ENCODE assay signal across 25 cellular contexts in genomic region chr14:100873083-100873482, GRCh38. TPM values are rescaled to one million over a fixed set of nuclear protein-coding genes. Genes with fewer than 3 reads are reported as not detected.
A peak's percentile ranks its signal among the peaks of the same experiment; 100 is the strongest.
DNase-seq lines count a peak whose midpoint lies in the region; ATAC-seq and TF ChIP-seq lines count a peak whose summit lies in the region.
"Had no signal": no experiment of that assay in that cellular context is flagged by ENCODE, and none has a peak within 500 bp of the region (broad histone marks: within the 10 kb centered on the region; RNA-seq: fewer than 3 reads in every experiment).

No MANE protein-coding gene starts in this region.

- TF ChIP-seq POLR2A in sigmoid colon (IDR thresholded peaks at IDR 0.05) = no peak

- H3K9me3 ChIP-seq in RWPE2 (ENCODE audit: severe bottlenecking) = no peaks in the 10 kb centered on the region
- H3K9me3 ChIP-seq in sigmoid colon = no peaks in the 10 kb centered on the region
- H3K9me3 ChIP-seq: transverse colon had no signal

- DNase-seq in ELR (ENCODE audit: low read depth) (peak; percentile 24), RWPE2 (ENCODE audit: low spot score) (peak; percentile 49), left ventricle myocardium superior (peak; percentile 2), sigmoid colon (peak; percentile 40), NCI-H1092 (lab: John Stamatoyannopoulos, UW) (no peak), omental fat pad (ENCODE audit: low spot score) (no peak), foreskin keratinocyte (no peak), amygdala (lab: John Stamatoyannopoulos, UW) (no peak)
- DNase-seq: activated CD4-positive, alpha-beta T cell treated with anti-CD3 and anti-CD28 coated beads, Interleukin-2, amount 10 ng/mL, durations not matched to agents 24 days and 14 days; CD8-positive, alpha-beta T cell; cerebellar nuclear complex; Kasumi-1; mesenchymal stem cell; MV-4-11; NCI-H1694 treated with DMSO at 0.1 percent for 48 hours; NCI-H2171 treated with DMSO at 0.1 percent for 48 hours; NCI-H524 treated with DMSO at 0.1 percent for 48 hours; transverse colon had no signal

- TF ChIP-seq CTCF in RWPE2 (IDR thresholded peaks at IDR 0.05; ENCODE audit: poor library complexity, severe bottlenecking) (no peak), sigmoid colon (IDR thresholded peaks at IDR 0.05) (no peak), omental fat pad (IDR thresholded peaks at IDR 0.05) (no peak), foreskin keratinocyte (conservative IDR thresholded peaks at IDR 0.05) (no peak)

- H3K36me3 ChIP-seq in RWPE2 (ENCODE audit: low read depth) = no peaks in the 10 kb centered on the region
- no peaks in the 10 kb centered on the region for H3K36me3 ChIP-seq in sigmoid colon
- H3K36me3 ChIP-seq: transverse colon had no signal

- H3K4me1 ChIP-seq in RWPE2 (ENCODE audit: insufficient read depth, poor library complexity, severe bottlenecking) (no peaks in the 10 kb centered on the region), sigmoid colon (no peaks in the 10 kb centered on the region), foreskin keratinocyte (no peaks in the 10 kb centered on the region)
- H3K4me1 ChIP-seq: transverse colon had no signal

- WGBS in sigmoid colon, 2 donors = 56 to 68% methylated on average over 3 of the region's 3 CpGs

- no peak for TF ChIP-seq EP300 in sigmoid colon (IDR thresholded peaks at IDR 0.05)

- intact Hi-C loops in left ventricle myocardium superior (cut with micrococcal nuclease) (no loop called here), sigmoid colon (cut with DNase I) (no loop called here)

- H3K27ac ChIP-seq in RWPE2 (ENCODE audit: poor library complexity, severe bottlenecking) = no peak overlapping the region
- no peak overlapping the region for H3K27ac ChIP-seq in sigmoid colon
- H3K27ac ChIP-seq in foreskin keratinocyte = no peak overlapping the region
- H3K27ac ChIP-seq: transverse colon had no signal

- no peaks in the 10 kb centered on the region for H3K27me3 ChIP-seq in RWPE2 (ENCODE audit: insufficient read depth, poor library complexity, severe bottlenecking)
- H3K27me3 ChIP-seq in sigmoid colon = peaks cover 0 to 15% (median 4%) of the 10 kb centered on the region in 3 donors
- no peaks in the 10 kb centered on the region for H3K27me3 ChIP-seq in foreskin keratinocyte
- H3K27me3 ChIP-seq: transverse colon had no signal

- ATAC-seq in RWPE2 (ENCODE audit: low read depth) (no peak), left ventricle myocardium superior (no peak), omental fat pad (ENCODE audit: low FRiP score) (no peak), foreskin keratinocyte (no peak)
- ATAC-seq: CD8-positive, alpha-beta T cell had no signal

- H3K4me3 ChIP-seq in RWPE2 (ENCODE audit: severe bottlenecking) (no peak overlapping the region), sigmoid colon (no peak overlapping the region)
- H3K4me3 ChIP-seq: dorsolateral prefrontal cortex, transverse colon had no signal

RNA-seq across cellular contexts. Expression of gene RTL1, which starts 30.4 kb away (rescaled TPM):
- total RNA-seq in left ventricle myocardium superior = not detected
- not detected for total RNA-seq in sigmoid colon
- polyA plus RNA-seq in sigmoid colon = not detected
- total RNA-seq in omental fat pad = not detected
- total RNA-seq in foreskin keratinocyte = not detected in 2 replicates
- not detected in 2 replicates for polyA plus RNA-seq in foreskin keratinocyte
- total RNA-seq: activated CD4-positive, alpha-beta T cell treated with anti-CD3 and anti-CD28 coated beads, Interleukin-2, amount 10 ng/mL, durations not matched to agents 24 days and 14 days; activated T-helper 1 cell treated with anti-CD3 and anti-CD28 coated beads, Interleukin-12 subunit alpha, Interleukin-12 subunit beta, Interleukin-2, Interleukin-4 antibody, amounts not matched to agents 30 ng/mL and 10 ng/mL and 1 ng/mL, durations not matched to agents 14 hours and 24 hours and 36 hours; CD8-positive, alpha-beta T cell; endothelial cell of umbilical vein; H4; myocyte; right cardiac atrium; SK-MEL-5; transverse colon had no signal
- polyA plus RNA-seq: endothelial cell of umbilical vein had no signal

RNA-seq across cellular contexts. Expression of gene MEG3, which starts 47.2 kb away (rescaled TPM):
- total RNA-seq in left ventricle myocardium superior (20.6 TPM), sigmoid colon (100 to 1,000 TPM in 1 of 4 donors, 10 to 100 TPM in 3; 28.0 to 168 (median 36.6) TPM), omental fat pad (100 to 1,000 TPM in 3 of 4 donors, 10 to 100 TPM in 1; 34.9 to 169 (median 117) TPM), foreskin keratinocyte (5.3 and 7.8 TPM in 2 replicates)
- polyA plus RNA-seq in sigmoid colon (10 to 100 TPM in 1 of 3 donors, 1 to 10 TPM in 2; 3.5 to 18.0 (median 7.8) TPM), foreskin keratinocyte (7.7 and 10.4 TPM in 2 replicates)
- total RNA-seq: activated CD4-positive, alpha-beta T cell treated with anti-CD3 and anti-CD28 coated beads, Interleukin-2, amount 10 ng/mL, durations not matched to agents 24 days and 14 days; activated T-helper 1 cell treated with anti-CD3 and anti-CD28 coated beads, Interleukin-12 subunit alpha, Interleukin-12 subunit beta, Interleukin-2, Interleukin-4 antibody, amounts not matched to agents 30 ng/mL and 10 ng/mL and 1 ng/mL, durations not matched to agents 14 hours and 24 hours and 36 hours; CD8-positive, alpha-beta T cell; H4; SK-MEL-5 had no signal

Comparison
In these comparisons a context has a peak if more than half of its experiments do, and no peak if none do; other contexts are left out.
1. DNase-seq: peak in ELR (single experiment), RWPE2 (single experiment), left ventricle myocardium superior (single experiment) and sigmoid colon (single experiment); none in NCI-H1092 (single experiment), omental fat pad (single experiment), foreskin keratinocyte (0 of 2) and amygdala (0 of 56).